In the genomic region with DNA sequence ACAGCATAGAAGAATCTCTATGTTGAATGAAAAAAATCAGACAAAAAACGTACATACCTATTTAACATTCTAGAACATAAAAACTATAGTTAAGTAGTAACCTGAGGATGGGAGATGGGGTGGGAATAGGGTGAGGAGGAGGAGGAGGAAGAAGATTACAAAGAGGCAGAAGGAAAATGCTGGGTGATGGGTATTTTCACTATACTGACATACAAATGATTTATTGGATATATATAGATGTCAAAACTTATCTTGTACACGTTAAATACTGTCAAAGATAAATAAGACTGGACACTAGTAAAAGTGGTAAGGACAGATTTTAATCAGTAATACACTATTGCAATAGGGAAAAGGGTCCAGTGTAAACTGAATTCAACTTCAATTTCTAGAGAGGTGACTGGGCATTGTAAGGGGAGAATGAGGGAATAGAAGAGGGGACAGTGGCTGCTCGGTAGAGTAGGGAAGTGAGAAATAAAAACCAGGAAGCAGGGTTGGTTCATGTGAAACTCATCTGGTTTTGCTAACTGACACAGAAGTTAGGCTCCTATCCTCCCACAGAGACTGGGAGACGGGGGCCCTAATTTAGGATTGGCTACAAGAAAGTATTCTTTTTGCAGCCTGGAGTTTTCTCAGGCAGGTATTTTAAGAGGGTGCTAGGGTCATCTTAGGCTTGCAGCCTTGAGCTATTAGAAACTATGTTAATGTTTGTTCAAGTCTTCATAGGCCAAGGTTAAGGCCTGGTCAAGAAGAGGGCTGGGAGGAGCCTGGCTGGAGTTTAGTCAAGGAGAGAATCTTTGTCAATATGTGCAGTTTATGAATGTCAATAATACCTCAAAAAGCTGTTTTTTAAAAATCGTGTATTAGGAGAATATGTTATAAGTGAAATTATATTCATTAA, we compare ENCODE assay signal across 21 cellular contexts. TPM values are rescaled to one million over a fixed set of nuclear protein-coding genes. Genes with fewer than 3 reads are reported as not detected.
DNase-seq lines count a peak whose midpoint lies in the region; ATAC-seq and TF ChIP-seq lines count a peak whose summit lies in the region.
"Had no signal": no experiment of that assay in that cellular context is flagged by ENCODE, and none has a peak within 500 bp of the region (broad histone marks: within the 10 kb centered on the region; RNA-seq: fewer than 3 reads in every experiment).

No MANE protein-coding gene starts in this region.

- intact Hi-C loops in CD14-positive monocyte (cut with micrococcal nuclease) (no loop called here), left lung (cut with DNase I) (loop anchor here in 1 of 2 donors (10.0 kb wide), 1 partner anchor 329 kb away; no protein-coding TSS in a partner anchor), A673 (cut with micrococcal nuclease; ENCODE audit: unreplicated experiment) (no loop called here)

- H3F3A ChIP-seq in OCI-LY1 (ENCODE audit: insufficient read depth, low read length): no peaks in the 10 kb centered on the region; the same call in 1 of the 2 replicates

- H3K36me3 ChIP-seq in OCI-LY1 (ENCODE audit: insufficient read depth, low read length) (peaks cover 8% of the 10 kb centered on the region; the same call in 1 of the 2 replicates), left lung (no peaks in the 10 kb centered on the region), A673 (ENCODE audit: insufficient read depth, low read length, poor library complexity, severe bottlenecking) (no peaks in the 10 kb centered on the region)
- H3K36me3 ChIP-seq: MG63 had no signal

- peaks cover 53% of the 10 kb centered on the region for H3K4me1 Mint-ChIP-seq in CD14-positive monocyte
- H3K4me1 Mint-ChIP-seq: stimulated activated effector memory CD8-positive, alpha-beta T cell treated with anti-CD3 and anti-CD28 coated beads, Interleukin-12 subunit alpha, Interleukin-12 subunit beta, amount 100 ng/mL, for 72 hours had no signal

- no peak overlapping the region for H2AFZ ChIP-seq in OCI-LY1 (ENCODE audit: low read length)

- TF ChIP-seq CTCF in CD14-positive monocyte (IDR thresholded peaks at IDR 0.05) (no peak), HL-60 (IDR thresholded peaks at IDR 0.05; ENCODE audit: insufficient read depth, low read length) (no peak), OCI-LY1 (IDR thresholded peaks at IDR 0.05; ENCODE audit: low read length) (no peak), left lung (IDR thresholded peaks at IDR 0.05) (no peak), A673 (conservative IDR thresholded peaks at IDR 0.05; ENCODE audit: low read depth, low read length) (no peak)

- no peaks in the 10 kb centered on the region for H4K20me1 ChIP-seq in OCI-LY1 (ENCODE audit: insufficient read depth, low read length)

- no peak overlapping the region for H3K4me2 ChIP-seq in OCI-LY1 (ENCODE audit: low read length)
- H3K4me2 ChIP-seq: SK-N-SH had no signal

- H3K4me1 ChIP-seq in OCI-LY1 (ENCODE audit: insufficient read depth, low read length, severe bottlenecking): peaks cover 39% of the 10 kb centered on the region
- H3K4me1 ChIP-seq in left lung: peaks cover 0 to 18% of the 10 kb centered on the region in 2 donors
- H3K4me1 ChIP-seq in A673 (ENCODE audit: insufficient read depth, low read length, poor library complexity, severe bottlenecking): peaks cover 13% of the 10 kb centered on the region

- H3K9me3 ChIP-seq in OCI-LY1 (ENCODE audit: low read length) (no peaks in the 10 kb centered on the region), left lung (no peaks in the 10 kb centered on the region), A673 (ENCODE audit: low read depth, low read length, poor library complexity, severe bottlenecking) (no peaks in the 10 kb centered on the region)
- H3K9me3 ChIP-seq: MG63, mucosa of descending colon, SK-N-SH had no signal

- CTCF ChIA-PET in A673 (lab: Charles Lee): no interaction called here

- H3K4me3 ChIP-seq in HL-60 (replicated peaks; ENCODE audit: insufficient read depth, low read length) (no peak overlapping the region), OCI-LY1 (ENCODE audit: low read depth, low read length, poor library complexity, severe bottlenecking) (no peak overlapping the region), left lung (no peak overlapping the region), A673 (ENCODE audit: low read depth, low read length, poor library complexity, severe bottlenecking) (no peak overlapping the region)
- H3K4me3 ChIP-seq: MG63, mucosa of descending colon had no signal

- H3K9me2 ChIP-seq in OCI-LY1 (ENCODE audit: low read depth, low read length): no peaks in the 10 kb centered on the region
- H3K9me2 ChIP-seq: SK-N-SH had no signal

- peaks cover 0 to 3% of the 10 kb centered on the region in 2 donors for H3K36me3 Mint-ChIP-seq in CD14-positive monocyte
- H3K36me3 Mint-ChIP-seq: stimulated activated effector memory CD8-positive, alpha-beta T cell treated with anti-CD3 and anti-CD28 coated beads, Interleukin-12 subunit alpha, Interleukin-12 subunit beta, amount 100 ng/mL, for 72 hours had no signal

- ATAC-seq in left lung (peak; percentile 86), GM19455 (IDR thresholded peaks at IDR 0.05; ENCODE audit: unreplicated experiment) (no peak)
- ATAC-seq: mucosa of descending colon; stimulated activated effector memory CD8-positive, alpha-beta T cell treated with anti-CD3 and anti-CD28 coated beads, Interleukin-12 subunit alpha, Interleukin-12 subunit beta, amount 100 ng/mL, for 72 hours had no signal

- H3K27me3 ChIP-seq in HL-60 (ENCODE audit: insufficient read depth, poor library complexity, severe bottlenecking) (no peaks in the 10 kb centered on the region), OCI-LY1 (ENCODE audit: insufficient read depth, low read length) (no peaks in the 10 kb centered on the region), left lung (no peaks in the 10 kb centered on the region), A673 (replicated peaks; ENCODE audit: insufficient read depth, low read depth, low read length, poor library complexity) (no peaks in the 10 kb centered on the region)
- H3K27me3 ChIP-seq: MG63 had no signal

- no peak for DNase-seq in CD14-positive monocyte (ENCODE audit: low spot score)
- DNase-seq in HL-60 (ENCODE audit: low read depth in 1 of 2, low spot score in 1 of 2): peak in 1 of 2 experiments; percentile 25
- DNase-seq in left lung: no peak
- DNase-seq in mucosa of gallbladder (ENCODE audit: low spot score): no peak
- no peak for DNase-seq in A673 (ENCODE audit: low spot score)
- no peak for DNase-seq in NCI-H2029 treated with DMSO at 0.1 percent for 48 hours (lab: John Stamatoyannopoulos, UW)
- DNase-seq: ACHN; activated CD4-positive, alpha-beta T cell treated with anti-CD3 and anti-CD28 coated beads for 48 hours; activated CD8-positive, alpha-beta memory T cell treated with anti-CD3 and anti-CD28 coated beads, Interleukin-2, amount 50 U/mL, for 4 hours; caudate nucleus; CD8-positive, alpha-beta memory T cell; DMS79; MG63; mucosa of descending colon; NCI-H187 treated with DMSO at 0.1 percent for 48 hours; nucleus accumbens; SK-N-SH; trophoblast cell had no signal

- no peaks in the 10 kb centered on the region for H3K9me3 Mint-ChIP-seq in CD14-positive monocyte
- H3K9me3 Mint-ChIP-seq: CD8-positive, alpha-beta memory T cell; stimulated activated effector memory CD8-positive, alpha-beta T cell treated with anti-CD3 and anti-CD28 coated beads, Interleukin-12 subunit alpha, Interleukin-12 subunit beta, amount 100 ng/mL, for 72 hours had no signal

- no peaks in the 10 kb centered on the region for H3K79me2 ChIP-seq in OCI-LY1 (ENCODE audit: insufficient read depth, low read length)

- H3K27me3 Mint-ChIP-seq in CD14-positive monocyte (ENCODE audit: low read depth in 3 of 3): no peaks in the 10 kb centered on the region
- H3K27me3 Mint-ChIP-seq: CD8-positive, alpha-beta memory T cell had no signal

- POLR2A ChIA-PET in A673 (lab: Charles Lee; ENCODE audit: low non-redundant PET): no interaction called here

- H3K4me3 Mint-ChIP-seq in CD14-positive monocyte: peak overlapping the region in 1 of 2 donors; percentile 60
- H3K4me3 Mint-ChIP-seq: CD8-positive, alpha-beta memory T cell; stimulated activated effector memory CD8-positive, alpha-beta T cell treated with anti-CD3 and anti-CD28 coated beads, Interleukin-12 subunit alpha, Interleukin-12 subunit beta, amount 100 ng/mL, for 72 hours had no signal

- no peak overlapping the region for H3K9ac ChIP-seq in OCI-LY1 (ENCODE audit: low read length)
- H3K9ac ChIP-seq: SK-N-SH had no signal

- peak overlapping the region; percentile 8 to 91 (median 77) for H3K27ac Mint-ChIP-seq in CD14-positive monocyte
- H3K27ac Mint-ChIP-seq: stimulated activated effector memory CD8-positive, alpha-beta T cell treated with anti-CD3 and anti-CD28 coated beads, Interleukin-12 subunit alpha, Interleukin-12 subunit beta, amount 100 ng/mL, for 72 hours had no signal

- H3K27ac ChIP-seq in HL-60 (replicated peaks) (peak overlapping the region; percentile 61), OCI-LY1 (ENCODE audit: low read depth, low read length, poor library complexity, severe bottlenecking) (peak overlapping the region; percentile 13), left lung (no peak overlapping the region), A673 (ENCODE audit: low read depth, low read length, poor library complexity, severe bottlenecking) (no peak overlapping the region)

- BruUV-seq in A673 (replicated peaks; lab: Mats Ljungman, UMichigan): no TSS peak

RNA-seq across cellular contexts. Expression of gene C15orf61, which starts 15.0 kb away (rescaled TPM):
- polyA plus RNA-seq in CD14-positive monocyte: 1 to 10 TPM; 3.6 to 3.9 TPM
- total RNA-seq in left lung (1 to 10 TPM; 5.8 to 6.9 TPM), mucosa of gallbladder (4.1 TPM), A673 (2021) (6.0 and 6.3 TPM in 2 replicates)

RNA-seq across cellular contexts. Expression of gene MAP2K5, which starts 36.6 kb away (rescaled TPM):
- 10 to 100 TPM; 10.2 to 11.3 TPM for polyA plus RNA-seq in CD14-positive monocyte
- total RNA-seq in left lung (10 to 100 TPM; 13.5 to 17.0 TPM), mucosa of gallbladder (17.8 TPM), A673 (2021) (52.6 and 62.8 TPM in 2 replicates)

Comparison
In these comparisons a context has a peak if more than half of its experiments do, and no peak if none do; other contexts are left out.
1. H3K27ac ChIP-seq: peak in HL-60 (single experiment) and OCI-LY1 (single experiment); none in left lung (0 of 2) and A673 (single experiment).